ENCODE assay signal across 9 cellular contexts in the genomic region with DNA sequence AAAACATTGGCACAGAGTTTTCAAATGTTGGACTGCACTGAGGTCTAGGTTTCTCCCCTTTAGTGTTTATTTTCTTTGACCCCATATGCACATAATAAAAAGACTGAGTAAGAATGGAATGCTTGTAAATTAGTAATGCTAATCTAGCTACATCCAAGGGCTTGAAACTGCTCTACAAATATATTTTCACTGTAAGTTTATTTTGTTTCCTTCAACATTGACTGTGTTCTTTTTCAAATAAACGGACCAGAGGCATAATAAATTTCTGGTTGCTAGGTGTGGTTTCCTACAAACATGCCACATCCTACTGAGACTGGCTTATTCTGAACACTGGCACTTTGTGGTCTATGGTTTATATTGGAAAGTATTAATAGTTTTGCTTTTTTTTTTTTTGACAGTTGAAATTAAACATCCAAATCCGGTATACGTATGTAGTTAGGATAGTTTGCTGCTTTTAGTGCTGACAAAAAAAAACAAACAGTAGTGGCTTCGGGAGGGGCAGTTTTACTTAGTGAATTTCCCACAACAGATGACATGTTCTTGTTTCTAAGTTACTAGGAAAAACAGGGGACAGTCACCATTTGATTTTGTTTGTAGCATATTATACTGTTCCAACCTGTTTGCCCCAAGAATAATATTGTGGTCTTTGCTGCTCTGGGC. TPM values are rescaled to one million over a fixed set of nuclear protein-coding genes. Genes with fewer than 3 reads are reported as not detected.
DNase-seq lines count a peak whose midpoint lies in the region; ATAC-seq and TF ChIP-seq lines count a peak whose summit lies in the region.
"Had no signal": no experiment of that assay in that cellular context is flagged by ENCODE, and none has a peak within 500 bp of the region (broad histone marks: within the 10 kb centered on the region; RNA-seq: fewer than 3 reads in every experiment).

No MANE protein-coding gene starts in this region.

- H3K9me3 ChIP-seq in CD4-positive, alpha-beta memory T cell (ENCODE audit: control insufficient read depth in 1 of 2, low read length in 2 of 2): no peaks in the 10 kb centered on the region
- no peaks in the 10 kb centered on the region for H3K9me3 ChIP-seq in osteoblast (ENCODE audit: low read depth, low read length)

- CTCF ChIA-PET in CD4-positive, alpha-beta memory T cell (lab: Charles Lee; ENCODE audit: partially characterized antibody): interaction anchor here (1.4 to 2.9 kb wide), 2 partner anchors 9 to 12 kb away, joined by 3 to 33 read pairs; partner anchors contain the start of gene CA5B

- TF ChIP-seq CTCF in coronary artery (IDR thresholded peaks at IDR 0.05) (no peak), osteoblast (IDR thresholded peaks at IDR 0.05; ENCODE audit: extremely low read depth, low read depth, low read length) (no peak)

- H3K36me3 Mint-ChIP-seq in CD4-positive, alpha-beta memory T cell: peaks cover 43 to 58% of the 10 kb centered on the region in 2 donors

- H3K27me3 ChIP-seq in CD4-positive, alpha-beta memory T cell (ENCODE audit: insufficient read depth, low read length): no peaks in the 10 kb centered on the region
- H3K27me3 ChIP-seq in osteoblast (ENCODE audit: insufficient read depth, low read length): no peaks in the 10 kb centered on the region

- no peaks in the 10 kb centered on the region for H3K9me3 Mint-ChIP-seq in CD4-positive, alpha-beta memory T cell

- H3K79me2 ChIP-seq in osteoblast (ENCODE audit: insufficient read depth, low read length): no peaks in the 10 kb centered on the region

- no peak overlapping the region for H2AFZ ChIP-seq in osteoblast (ENCODE audit: low read length)

- POLR2A ChIA-PET in CD4-positive, alpha-beta memory T cell (lab: Charles Lee; ENCODE audit: partially characterized antibody): interaction anchor here (0.7 to 8.3 kb wide), 10 partner anchors 9 to 968 kb away, joined by 3 to 294 read pairs (median 6); partner anchors contain the start of genes AP1S2, CA5B, SYAP1 and ZRSR2

- H3K4me2 ChIP-seq in osteoblast (ENCODE audit: insufficient read depth, low read length): no peak overlapping the region

- H3K4me1 Mint-ChIP-seq in CD4-positive, alpha-beta memory T cell: peaks cover 64 to 98% (median 86%) of the 10 kb centered on the region in 4 donors

- DNase-seq in CD4-positive, alpha-beta memory T cell: peak; percentile 70 to 91 (median 86)
- DNase-seq in LHCN-M2 (ENCODE audit: low read depth): peak; percentile 61
- DNase-seq in coronary artery (ENCODE audit: low spot score): no peak
- no peak for DNase-seq in osteoblast (ENCODE audit: insufficient read length, low spot score, missing footprints)
- no peak for DNase-seq in activated effector memory CD4-positive, alpha-beta T cell treated with anti-CD3 and anti-CD28 coated beads, Interleukin-2, amount 50 U/mL, for 16 hours
- DNase-seq in 8988T: no peak
- no peak for DNase-seq in NCI-H510A treated with DMSO at 0.1 percent for 48 hours (lab: John Stamatoyannopoulos, UW)
- DNase-seq: OCI-M1 had no signal

- peak overlapping the region; percentile 77 to 92 (median 84) for H3K4me3 Mint-ChIP-seq in CD4-positive, alpha-beta memory T cell

- H3K27me3 Mint-ChIP-seq in CD4-positive, alpha-beta memory T cell: no peaks in the 10 kb centered on the region

- H3K4me1 ChIP-seq in CD4-positive, alpha-beta memory T cell (ENCODE audit: insufficient read depth, low read length): peaks cover 82% of the 10 kb centered on the region
- H3K4me1 ChIP-seq in osteoblast (ENCODE audit: insufficient read depth, low read length): peaks cover 23% of the 10 kb centered on the region

- no peaks in the 10 kb centered on the region for H4K20me1 ChIP-seq in osteoblast (ENCODE audit: insufficient read depth, low read length)

- no peaks in the 10 kb centered on the region for H3K36me3 ChIP-seq in CD4-positive, alpha-beta memory T cell (ENCODE audit: insufficient read depth, low read length)
- no peaks in the 10 kb centered on the region for H3K36me3 ChIP-seq in osteoblast (ENCODE audit: insufficient read depth, low read length)

- intact Hi-C loops in CD4-positive, alpha-beta memory T cell (cut with micrococcal nuclease): loop anchor here (1.0 to 5.0 kb wide), 5 partner anchors 34 to 966 kb away; partner anchors contain the start of genes AP1S2, SYAP1 and ZRSR2

- H3K4me3 ChIP-seq in CD4-positive, alpha-beta memory T cell (ENCODE audit: low read length in 2 of 2): peak overlapping the region; percentile 24 to 29
- H3K4me3 ChIP-seq in coronary artery (peak overlapping the region; percentile 14), osteoblast (ENCODE audit: insufficient read depth, low read length) (no peak overlapping the region)

- peak overlapping the region; percentile 91 to 100 (median 97) for H3K27ac Mint-ChIP-seq in CD4-positive, alpha-beta memory T cell

- ATAC-seq in GM21390 (IDR thresholded peaks at IDR 0.05; ENCODE audit: unreplicated experiment): no peak

- peak overlapping the region; percentile 97 for H3K27ac ChIP-seq in CD4-positive, alpha-beta memory T cell (ENCODE audit: low read depth, low read length)
- peak overlapping the region; percentile 66 to 84 for H3K27ac ChIP-seq in coronary artery
- peak overlapping the region; percentile 83 for H3K27ac ChIP-seq in osteoblast (ENCODE audit: low read depth, low read length)

RNA-seq across cellular contexts. Expression of gene CA5B, which starts 13.2 kb away (rescaled TPM):
- 10 to 100 TPM; 45.7 to 54.5 TPM for total RNA-seq in CD4-positive, alpha-beta memory T cell
- 100 to 1,000 TPM in 1 of 2 donors, 10 to 100 TPM in 1; 89.2 to 164 TPM for polyA plus RNA-seq in CD4-positive, alpha-beta memory T cell
- 18.4 and 29.7 TPM in 2 replicates for total RNA-seq in LHCN-M2 (2014; rRNA removed)
- 6.8 TPM for polyA plus RNA-seq in LHCN-M2 (2012)
- 6.9 and 10.0 TPM in 2 replicates for total RNA-seq in osteoblast

RNA-seq across cellular contexts. Expression of gene ZRSR2, which starts 39.0 kb away (rescaled TPM):
- total RNA-seq in CD4-positive, alpha-beta memory T cell: 10 to 100 TPM; 30.1 to 30.7 TPM
- 10 to 100 TPM; 19.5 to 42.2 TPM for polyA plus RNA-seq in CD4-positive, alpha-beta memory T cell
- 2.6 and 3.8 TPM in 2 replicates for total RNA-seq in LHCN-M2 (2014; rRNA removed)
- polyA plus RNA-seq in LHCN-M2 (2012): 5.6 TPM
- total RNA-seq in osteoblast: 2.9 and 4.1 TPM in 2 replicates

Comparison
In these comparisons a context has a peak if more than half of its experiments do, and no peak if none do; other contexts are left out.
1. DNase-seq: peak in CD4-positive, alpha-beta memory T cell (5 of 5) and LHCN-M2 (single experiment); none in coronary artery (single experiment), osteoblast (single experiment), activated effector memory CD4-positive, alpha-beta T cell treated with anti-CD3 and anti-CD28 coated beads, Interleukin-2, amount 50 U/mL, for 16 hours (single experiment), 8988T (single experiment) and NCI-H510A treated with DMSO at 0.1 percent for 48 hours (single experiment).
2. Peak in every context shown above with its lines, with median percentiles within 50 percentile points of each other: H3K27ac ChIP-seq.